ENCODE assay signal across 26 cellular contexts in genomic region chr18:66193394-66193793, GRCh38.
"Had no signal": no experiment of that assay in that cellular context is flagged by ENCODE, and none has a peak within 500 bp of the region (broad histone marks: within the 10 kb centered on the region; RNA-seq: fewer than 3 reads in every experiment).

No MANE protein-coding gene starts in this region.

- H3K27me3 ChIP-seq: adrenal gland, body of pancreas, breast epithelium had no signal

- H3K9me3 ChIP-seq: adrenal gland, body of pancreas, breast epithelium had no signal

- H3K27ac ChIP-seq: adrenal gland, body of pancreas, breast epithelium, WERI-Rb-1 had no signal

- H3K36me3 Mint-ChIP-seq: activated naive CD4-positive, alpha-beta T cell treated with anti-CD3 and anti-CD28 coated beads, Interleukin-2, amount 50 U/mL, for 24 hours had no signal

- H3K4me1 ChIP-seq: adrenal gland, body of pancreas, breast epithelium had no signal

- H3K4me1 Mint-ChIP-seq: activated CD4-positive, alpha-beta T cell treated with anti-CD3 and anti-CD28 coated beads, Interleukin-2, amount 10 ng/mL, durations not matched to agents 24 days and 14 days; activated naive CD4-positive, alpha-beta T cell treated with anti-CD3 and anti-CD28 coated beads, Interleukin-2, amount 50 U/mL, for 24 hours had no signal

- H3K27ac Mint-ChIP-seq: activated CD4-positive, alpha-beta T cell treated with anti-CD3 and anti-CD28 coated beads, Interleukin-2, amount 10 ng/mL, durations not matched to agents 24 days and 14 days; activated CD8-positive, alpha-beta T cell treated with anti-CD3 and anti-CD28 coated beads for 36 hours; activated naive CD4-positive, alpha-beta T cell treated with anti-CD3 and anti-CD28 coated beads, Interleukin-2, amount 50 U/mL, for 24 hours; activated T-cell treated with anti-CD3 and anti-CD28 coated beads, Interleukin-2, amount 50 U/mL, for 24 hours; activated T-helper 2 cell treated with anti-CD3 and anti-CD28 coated beads, Interferon-gamma antibody, Interleukin-2, Interleukin-4, amounts not matched to agents 10 μg/mL and 5 μg/mL and 100 μg/mL, durations not matched to agents 14 hours and 24 hours and 36 hours had no signal

- FAIRE-seq: astrocyte, K562 had no signal

- H3K4me3 Mint-ChIP-seq: activated CD4-positive, alpha-beta T cell treated with anti-CD3 and anti-CD28 coated beads, Interleukin-2, amount 10 ng/mL, durations not matched to agents 24 days and 14 days; activated CD8-positive, alpha-beta T cell treated with anti-CD3 and anti-CD28 coated beads for 36 hours; activated naive CD4-positive, alpha-beta T cell treated with anti-CD3 and anti-CD28 coated beads, Interleukin-2, amount 50 U/mL, for 24 hours; activated T-cell treated with anti-CD3 and anti-CD28 coated beads, Interleukin-2, amount 50 U/mL, for 24 hours had no signal

- H3K4me3 ChIP-seq: adrenal gland, body of pancreas, breast epithelium, K562 had no signal

- H3K36me3 ChIP-seq: adrenal gland, breast epithelium, WERI-Rb-1 had no signal

- H3K27me3 Mint-ChIP-seq: activated CD4-positive, alpha-beta T cell treated with anti-CD3 and anti-CD28 coated beads, Interleukin-2, amount 10 ng/mL, durations not matched to agents 24 days and 14 days; activated CD8-positive, alpha-beta T cell treated with anti-CD3 and anti-CD28 coated beads for 36 hours; activated naive CD4-positive, alpha-beta T cell treated with anti-CD3 and anti-CD28 coated beads, Interleukin-2, amount 50 U/mL, for 24 hours; activated T-cell treated with anti-CD3 and anti-CD28 coated beads, Interleukin-2, amount 50 U/mL, for 24 hours had no signal

- ATAC-seq: activated CD8-positive, alpha-beta T cell treated with anti-CD3 and anti-CD28 coated beads for 36 hours; body of pancreas; K562 had no signal

- DNase-seq: activated CD4-positive, alpha-beta T cell treated with anti-CD3 and anti-CD28 coated beads, Interleukin-2, amount 10 ng/mL, durations not matched to agents 24 days and 14 days; activated CD4-positive, alpha-beta T cell treated with anti-CD3 and anti-CD28 coated beads, Interleukin-2, amount 50 U/mL, for 4 hours; activated CD8-positive, alpha-beta T cell treated with anti-CD3 and anti-CD28 coated beads for 36 hours; activated gamma-delta T cell; activated naive CD4-positive, alpha-beta T cell treated with Interleukin-2 at 50 U/mL for 16 hours; activated T-cell treated with anti-CD3 and anti-CD28 coated beads, Interleukin-2, amount 50 U/mL, for 24 hours; adrenal gland; body of pancreas; caudate nucleus; NCI-H1092 treated with DMSO at 0.1 percent for 48 hours; NCI-H1417; NCI-H187; NCI-H2029 treated with DMSO at 0.1 percent for 48 hours; NCI-H2107; NCI-H2171; NCI-H510A; NCI-H526; NCI-H748 treated with DMSO at 0.1 percent for 48 hours; Right ventricle myocardium superior; T1000; WERI-Rb-1 had no signal
